In genomic region chr10:91380873-91381561, GRCh38 we compare ENCODE assay signal across 11 cellular contexts. TPM values are rescaled to one million over a fixed set of nuclear protein-coding genes. Genes with fewer than 3 reads are reported as not detected.
A peak's percentile ranks its signal among the peaks of the same experiment; 100 is the strongest.
DNase-seq lines count a peak whose midpoint lies in the region; ATAC-seq and TF ChIP-seq lines count a peak whose summit lies in the region.
"Had no signal": no experiment of that assay in that cellular context is flagged by ENCODE, and none has a peak within 500 bp of the region (broad histone marks: within the 10 kb centered on the region; RNA-seq: fewer than 3 reads in every experiment).

No MANE protein-coding gene starts in this region.

- no peak overlapping the region for H3K4me2 ChIP-seq in osteoblast (ENCODE audit: insufficient read depth, low read length)
- H3K4me2 ChIP-seq: BLaER1 treated with 17β-estradiol and CSF1 and Interleukin-3, amounts not matched to agents 10 nM and 100 nM had no signal

- H3K4me3 ChIP-seq in SJCRH30 (peak overlapping the region; percentile 32), heart left ventricle (peak overlapping the region in 6 of 12 donors; percentile 5 to 24 (median 14)), osteoblast (ENCODE audit: insufficient read depth, low read length) (no peak overlapping the region), coronary artery (no peak overlapping the region)
- H3K4me3 ChIP-seq: BLaER1 treated with 17β-estradiol and CSF1 and Interleukin-3, amounts not matched to agents 10 nM and 100 nM had no signal

- H3K27me3 ChIP-seq in SJCRH30 (no peaks in the 10 kb centered on the region), heart left ventricle (no peaks in the 10 kb centered on the region), osteoblast (ENCODE audit: insufficient read depth, low read length) (no peaks in the 10 kb centered on the region)
- H3K27me3 ChIP-seq: BLaER1 treated with 17β-estradiol and CSF1 and Interleukin-3, amounts not matched to agents 10 nM and 100 nM had no signal

- WGBS in heart left ventricle, 4 donors = 15 to 21% (median 16%) methylated on average over 7 of the region's 7 CpGs

- H3K4me1 ChIP-seq in SJCRH30 (peaks cover 8% of the 10 kb centered on the region), heart left ventricle (peaks cover 0 to 18% (median 7%) of the 10 kb centered on the region in 12 donors), osteoblast (ENCODE audit: insufficient read depth, low read length) (no peaks in the 10 kb centered on the region)

- H2AFZ ChIP-seq in osteoblast (ENCODE audit: low read length) = no peak overlapping the region

- H4K20me1 ChIP-seq in osteoblast (ENCODE audit: insufficient read depth, low read length) = no peaks in the 10 kb centered on the region
- H4K20me1 ChIP-seq: BLaER1 treated with 17β-estradiol and CSF1 and Interleukin-3, amounts not matched to agents 10 nM and 100 nM had no signal

- H3K79me2 ChIP-seq in osteoblast (ENCODE audit: insufficient read depth, low read length) = no peaks in the 10 kb centered on the region

- TF ChIP-seq CTCF in heart left ventricle (IDR thresholded peaks at IDR 0.05) (no peak), osteoblast (IDR thresholded peaks at IDR 0.05; ENCODE audit: extremely low read depth, low read depth, low read length) (no peak), coronary artery (IDR thresholded peaks at IDR 0.05) (no peak)

- H3K36me3 ChIP-seq in SJCRH30 (no peaks in the 10 kb centered on the region), heart left ventricle (no peaks in the 10 kb centered on the region), osteoblast (ENCODE audit: insufficient read depth, low read length) (no peaks in the 10 kb centered on the region)
- H3K36me3 ChIP-seq: BLaER1 treated with 17β-estradiol and CSF1 and Interleukin-3, amounts not matched to agents 10 nM and 100 nM had no signal

- intact Hi-C loops in heart left ventricle (cut with DNase I) = loop anchor here in 7 of 10 donors (5.0 to 10.0 kb wide), 5 partner anchors 84 to 506 kb away; partner anchors contain the start of genes PPP1R3C (in 4 of the 7) and RPP30 (in 1 of the 7)

- H3K27ac ChIP-seq in SJCRH30 (peak overlapping the region; percentile 93), heart left ventricle (peak overlapping the region in 2 of 12 donors; percentile 21 to 49), osteoblast (ENCODE audit: low read depth, low read length) (no peak overlapping the region), coronary artery (no peak overlapping the region)
- H3K27ac ChIP-seq: BLaER1 treated with 17β-estradiol and CSF1 and Interleukin-3, amounts not matched to agents 10 nM and 100 nM had no signal

- no peak for TF ChIP-seq POLR2A in heart left ventricle (IDR thresholded peaks at IDR 0.05)

- ATAC-seq in heart left ventricle (peak; percentile 84 to 91 (median 88)), HG03135 (IDR thresholded peaks at IDR 0.05; ENCODE audit: unreplicated experiment) (no peak)

- no peaks in the 10 kb centered on the region for H3K9me3 ChIP-seq in SJCRH30 (replicated peaks)
- H3K9me3 ChIP-seq in heart left ventricle = peaks cover 0 to 6% (median 0%) of the 10 kb centered on the region in 12 donors
- no peaks in the 10 kb centered on the region for H3K9me3 ChIP-seq in osteoblast (ENCODE audit: low read depth, low read length)

- peak; percentile 94 for DNase-seq in ELF-1 (ENCODE audit: low read depth, low spot score)
- DNase-seq in SJCRH30 = peak; percentile 82 to 86
- peak in 2 of 5 donors; percentile 21 to 45 for DNase-seq in heart left ventricle
- DNase-seq in osteoblast (ENCODE audit: insufficient read length, low spot score, missing footprints) = peak; percentile 17
- no peak for DNase-seq in SKM-1 treated with dmso at 0.1 percent for 144 hours (lab: John Stamatoyannopoulos, UW; ENCODE audit: unreplicated experiment)
- DNase-seq in coronary artery (ENCODE audit: low spot score) = no peak
- DNase-seq in GM19240 (ENCODE audit: insufficient read length, low spot score) = no peak
- DNase-seq: activated naive CD8-positive, alpha-beta T cell treated with anti-CD3 and anti-CD28 coated beads for 36 hours; stimulated activated CD4-positive, alpha-beta T cell treated with anti-CD3 and anti-CD28 coated beads, Interleukin-1b, Interleukin-23, amount 100 ng/mL, for 48 hours had no signal

RNA-seq across cellular contexts. Expression of gene HECTD2, which starts 29.1 kb away (rescaled TPM):
- total RNA-seq in SJCRH30 (2014; rRNA removed; shearing (Covaris generic)) = 11.4 and 11.9 TPM in 2 replicates
- 1 to 10 TPM; 2.3 to 9.3 (median 4.4) TPM for total RNA-seq in heart left ventricle
- 1 to 10 TPM; 2.6 to 2.8 TPM for polyA plus RNA-seq in heart left ventricle
- total RNA-seq in osteoblast = 15.9 and 17.1 TPM in 2 replicates

Comparison
In these comparisons a context has a peak if more than half of its experiments do, and no peak if none do; other contexts are left out.
1. DNase-seq: peak in ELF-1 (single experiment), SJCRH30 (2 of 2) and osteoblast (single experiment); none in SKM-1 treated with dmso at 0.1 percent for 144 hours (single experiment), coronary artery (single experiment) and GM19240 (single experiment).